3 cellular contexts compared by ENCODE assay signal in the genomic region with DNA sequence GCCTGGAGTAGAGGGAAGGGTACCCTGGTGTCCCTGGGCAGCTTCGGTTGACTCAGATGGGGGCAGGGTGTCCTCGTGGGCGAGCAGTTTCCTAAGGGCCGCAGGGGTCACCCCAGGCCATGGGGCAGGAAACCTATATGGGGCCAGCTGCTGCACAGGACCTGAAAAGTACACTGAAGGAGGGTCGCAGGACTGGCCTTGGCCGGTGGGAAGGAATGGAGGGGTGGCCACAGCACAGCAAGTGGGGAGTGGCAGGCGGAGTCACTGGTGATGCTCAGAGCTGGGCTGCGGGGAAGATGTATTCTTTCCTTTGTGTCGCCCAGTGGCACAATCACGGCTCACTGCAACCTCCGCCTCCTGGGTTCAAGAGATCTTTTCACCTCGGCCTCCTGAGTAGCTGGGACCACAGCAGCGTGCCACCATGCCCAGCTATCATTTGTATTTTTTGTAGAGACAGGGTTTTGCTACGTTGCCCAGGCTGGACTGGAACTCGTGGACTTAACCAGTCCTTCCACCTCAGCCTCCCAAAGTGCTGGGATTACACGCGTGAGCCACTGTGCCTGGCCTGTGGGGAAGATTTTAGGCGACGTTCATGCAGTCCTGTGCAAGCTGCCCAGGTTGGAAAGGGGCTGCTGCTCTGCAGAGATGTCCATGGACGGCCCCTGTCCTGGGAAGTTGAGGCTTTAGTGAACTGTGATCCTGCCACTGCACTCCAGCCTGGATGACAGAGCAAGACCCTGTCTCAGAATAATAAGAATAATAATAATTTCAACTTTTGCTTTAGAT.
TF ChIP-seq lines count a peak whose summit lies in the region.

No MANE protein-coding gene starts in this region.

TF ChIP-seq in SK-N-SH, 30 proteins besides CTCF, POLR2A, EP300 and RAD21:
- TF ChIP-seq NFIC (IDR thresholded peaks at IDR 0.05; ENCODE audit: borderline replicate concordance) (no peak), RXRA (IDR thresholded peaks at IDR 0.05; ENCODE audit: borderline replicate concordance, low read depth) (no peak), EZH2phosphoT487 (IDR thresholded peaks at IDR 0.05; ENCODE audit: borderline replicate concordance, low read depth) (no peak), SMC3 (IDR thresholded peaks at IDR 0.05; ENCODE audit: low read depth, low read length) (no peak), GATA2 (CRISPR knock-in tag; IDR thresholded peaks at IDR 0.05) (no peak)

TF ChIP-seq in SK-N-SH treated with all-trans-retinoic acid at 6 μM for 48 hours, 23 proteins besides CTCF, POLR2A, EP300 and RAD21:
- TF ChIP-seq CSDC2 (CRISPR knock-in tag; IDR thresholded peaks at IDR 0.05) (no peak), ZNF565 (CRISPR knock-in tag; conservative IDR thresholded peaks at IDR 0.05; ENCODE audit: low read depth) (no peak), BACH2 (CRISPR knock-in tag; IDR thresholded peaks at IDR 0.05; ENCODE audit: borderline replicate concordance) (no peak), ZFP30 (CRISPR knock-in tag; IDR thresholded peaks at IDR 0.05) (no peak), TOX (CRISPR knock-in tag; IDR thresholded peaks at IDR 0.05; ENCODE audit: borderline replicate concordance) (no peak)
- TF ChIP-seq, protein P1, sequence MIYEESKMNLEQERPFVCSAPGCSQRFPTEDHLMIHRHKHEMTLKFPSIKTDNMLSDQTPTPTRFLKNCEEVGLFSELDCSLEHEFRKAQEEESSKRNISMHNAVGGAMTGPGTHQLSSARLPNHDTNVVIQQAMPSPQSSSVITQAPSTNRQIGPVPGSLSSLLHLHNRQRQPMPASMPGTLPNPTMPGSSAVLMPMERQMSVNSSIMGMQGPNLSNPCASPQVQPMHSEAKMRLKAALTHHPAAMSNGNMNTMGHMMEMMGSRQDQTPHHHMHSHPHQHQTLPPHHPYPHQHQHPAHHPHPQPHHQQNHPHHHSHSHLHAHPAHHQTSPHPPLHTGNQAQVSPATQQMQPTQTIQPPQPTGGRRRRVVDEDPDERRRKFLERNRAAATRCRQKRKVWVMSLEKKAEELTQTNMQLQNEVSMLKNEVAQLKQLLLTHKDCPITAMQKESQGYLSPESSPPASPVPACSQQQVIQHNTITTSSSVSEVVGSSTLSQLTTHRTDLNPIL (CRISPR knock-in tag; IDR thresholded peaks at IDR 0.05; ENCODE audit: low read depth), result no peak
- TF ChIP-seq, protein P2, sequence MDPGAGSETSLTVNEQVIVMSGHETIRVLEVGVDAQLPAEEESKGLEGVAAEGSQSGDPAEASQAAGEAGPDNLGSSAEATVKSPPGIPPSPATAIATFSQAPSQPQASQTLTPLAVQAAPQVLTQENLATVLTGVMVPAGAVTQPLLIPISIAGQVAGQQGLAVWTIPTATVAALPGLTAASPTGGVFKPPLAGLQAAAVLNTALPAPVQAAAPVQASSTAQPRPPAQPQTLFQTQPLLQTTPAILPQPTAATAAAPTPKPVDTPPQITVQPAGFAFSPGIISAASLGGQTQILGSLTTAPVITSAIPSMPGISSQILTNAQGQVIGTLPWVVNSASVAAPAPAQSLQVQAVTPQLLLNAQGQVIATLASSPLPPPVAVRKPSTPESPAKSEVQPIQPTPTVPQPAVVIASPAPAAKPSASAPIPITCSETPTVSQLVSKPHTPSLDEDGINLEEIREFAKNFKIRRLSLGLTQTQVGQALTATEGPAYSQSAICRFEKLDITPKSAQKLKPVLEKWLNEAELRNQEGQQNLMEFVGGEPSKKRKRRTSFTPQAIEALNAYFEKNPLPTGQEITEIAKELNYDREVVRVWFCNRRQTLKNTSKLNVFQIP (CRISPR knock-in tag; IDR thresholded peaks at IDR 0.05; ENCODE audit: borderline replicate concordance, low read depth), result no peak

TF ChIP-seq in HepG2, 621 proteins besides CTCF, POLR2A, EP300 and RAD21:
- TF ChIP-seq RXRA (CRISPR knock-in tag; IDR thresholded peaks at IDR 0.05) (0 out of 2 replicates have a peak, but pooled peaks have one; percentile 36), HOXA9 (CRISPR knock-in tag; IDR thresholded peaks at IDR 0.05; ENCODE audit: borderline replicate concordance) (no peak), PRMT3 (CRISPR knock-in tag; IDR thresholded peaks at IDR 0.05; ENCODE audit: borderline replicate concordance, low read depth) (no peak), HMGA1 (CRISPR knock-in tag; conservative IDR thresholded peaks at IDR 0.05) (no peak), SRSF4 (IDR thresholded peaks at IDR 0.05; ENCODE audit: low read depth, low read length, poor library complexity, severe bottlenecking) (no peak), GATAD2A (CRISPR knock-in tag; IDR thresholded peaks at IDR 0.05) (no peak), ZKSCAN1 (IDR thresholded peaks at IDR 0.05; ENCODE audit: low read length) (no peak), RBFOX2 (IDR thresholded peaks at IDR 0.05; ENCODE audit: low read depth, low read length) (no peak), HNRNPL (IDR thresholded peaks at IDR 0.05; ENCODE audit: low read depth, low read length) (no peak), MIER2 (CRISPR knock-in tag; IDR thresholded peaks at IDR 0.05) (no peak), ARNT2 (CRISPR knock-in tag; IDR thresholded peaks at IDR 0.05; ENCODE audit: low read depth) (no peak), RFXAP (CRISPR knock-in tag; IDR thresholded peaks at IDR 0.05; ENCODE audit: borderline replicate concordance) (no peak), XBP1 (CRISPR knock-in tag; IDR thresholded peaks at IDR 0.05) (no peak), ZNF7 (CRISPR knock-in tag; IDR thresholded peaks at IDR 0.05) (no peak), CREM (IDR thresholded peaks at IDR 0.05) (no peak), CREM (CRISPR knock-in tag; IDR thresholded peaks at IDR 0.05) (no peak), ZSCAN30 (CRISPR knock-in tag; IDR thresholded peaks at IDR 0.05) (no peak), MEF2D (CRISPR knock-in tag; IDR thresholded peaks at IDR 0.05) (no peak)
- TF ChIP-seq, protein P3, sequence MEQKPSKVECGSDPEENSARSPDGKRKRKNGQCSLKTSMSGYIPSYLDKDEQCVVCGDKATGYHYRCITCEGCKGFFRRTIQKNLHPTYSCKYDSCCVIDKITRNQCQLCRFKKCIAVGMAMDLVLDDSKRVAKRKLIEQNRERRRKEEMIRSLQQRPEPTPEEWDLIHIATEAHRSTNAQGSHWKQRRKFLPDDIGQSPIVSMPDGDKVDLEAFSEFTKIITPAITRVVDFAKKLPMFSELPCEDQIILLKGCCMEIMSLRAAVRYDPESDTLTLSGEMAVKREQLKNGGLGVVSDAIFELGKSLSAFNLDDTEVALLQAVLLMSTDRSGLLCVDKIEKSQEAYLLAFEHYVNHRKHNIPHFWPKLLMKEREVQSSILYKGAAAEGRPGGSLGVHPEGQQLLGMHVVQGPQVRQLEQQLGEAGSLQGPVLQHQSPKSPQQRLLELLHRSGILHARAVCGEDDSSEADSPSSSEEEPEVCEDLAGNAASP (CRISPR knock-in tag; IDR thresholded peaks at IDR 0.05; ENCODE audit: borderline replicate concordance), result peak; percentile 26; the same call in 1 of the 2 replicates
- TF ChIP-seq, protein P4, sequence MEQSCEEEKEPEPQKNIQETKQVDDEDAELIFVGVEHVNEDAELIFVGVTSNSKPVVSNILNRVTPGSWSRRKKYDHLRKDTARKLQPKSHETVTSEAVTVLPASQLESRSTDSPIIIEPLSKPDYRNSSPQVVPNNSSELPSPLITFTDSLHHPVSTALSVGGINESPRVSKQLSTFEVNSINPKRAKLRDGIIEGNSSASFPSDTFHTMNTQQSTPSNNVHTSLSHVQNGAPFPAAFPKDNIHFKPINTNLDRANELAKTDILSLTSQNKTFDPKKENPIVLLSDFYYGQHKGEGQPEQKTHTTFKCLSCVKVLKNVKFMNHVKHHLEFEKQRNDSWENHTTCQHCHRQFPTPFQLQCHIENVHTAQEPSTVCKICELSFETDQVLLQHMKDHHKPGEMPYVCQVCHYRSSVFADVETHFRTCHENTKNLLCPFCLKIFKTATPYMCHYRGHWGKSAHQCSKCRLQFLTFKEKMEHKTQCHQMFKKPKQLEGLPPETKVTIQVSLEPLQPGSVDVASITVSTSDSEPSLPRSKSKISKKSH (CRISPR knock-in tag; IDR thresholded peaks at IDR 0.05; ENCODE audit: borderline replicate concordance), result 0 out of 2 replicates have a peak, but pooled peaks have one; percentile 26
- TF ChIP-seq, protein P5, sequence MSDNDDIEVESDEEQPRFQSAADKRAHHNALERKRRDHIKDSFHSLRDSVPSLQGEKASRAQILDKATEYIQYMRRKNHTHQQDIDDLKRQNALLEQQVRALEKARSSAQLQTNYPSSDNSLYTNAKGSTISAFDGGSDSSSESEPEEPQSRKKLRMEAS (IDR thresholded peaks at IDR 0.05), result no peak
- TF ChIP-seq, protein P6, sequence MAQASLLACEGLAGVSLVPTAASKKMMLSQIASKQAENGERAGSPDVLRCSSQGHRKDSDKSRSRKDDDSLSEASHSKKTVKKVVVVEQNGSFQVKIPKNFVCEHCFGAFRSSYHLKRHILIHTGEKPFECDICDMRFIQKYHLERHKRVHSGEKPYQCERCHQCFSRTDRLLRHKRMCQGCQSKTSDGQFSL (CRISPR knock-in tag; IDR thresholded peaks at IDR 0.05), result no peak
- TF ChIP-seq, protein P7, sequence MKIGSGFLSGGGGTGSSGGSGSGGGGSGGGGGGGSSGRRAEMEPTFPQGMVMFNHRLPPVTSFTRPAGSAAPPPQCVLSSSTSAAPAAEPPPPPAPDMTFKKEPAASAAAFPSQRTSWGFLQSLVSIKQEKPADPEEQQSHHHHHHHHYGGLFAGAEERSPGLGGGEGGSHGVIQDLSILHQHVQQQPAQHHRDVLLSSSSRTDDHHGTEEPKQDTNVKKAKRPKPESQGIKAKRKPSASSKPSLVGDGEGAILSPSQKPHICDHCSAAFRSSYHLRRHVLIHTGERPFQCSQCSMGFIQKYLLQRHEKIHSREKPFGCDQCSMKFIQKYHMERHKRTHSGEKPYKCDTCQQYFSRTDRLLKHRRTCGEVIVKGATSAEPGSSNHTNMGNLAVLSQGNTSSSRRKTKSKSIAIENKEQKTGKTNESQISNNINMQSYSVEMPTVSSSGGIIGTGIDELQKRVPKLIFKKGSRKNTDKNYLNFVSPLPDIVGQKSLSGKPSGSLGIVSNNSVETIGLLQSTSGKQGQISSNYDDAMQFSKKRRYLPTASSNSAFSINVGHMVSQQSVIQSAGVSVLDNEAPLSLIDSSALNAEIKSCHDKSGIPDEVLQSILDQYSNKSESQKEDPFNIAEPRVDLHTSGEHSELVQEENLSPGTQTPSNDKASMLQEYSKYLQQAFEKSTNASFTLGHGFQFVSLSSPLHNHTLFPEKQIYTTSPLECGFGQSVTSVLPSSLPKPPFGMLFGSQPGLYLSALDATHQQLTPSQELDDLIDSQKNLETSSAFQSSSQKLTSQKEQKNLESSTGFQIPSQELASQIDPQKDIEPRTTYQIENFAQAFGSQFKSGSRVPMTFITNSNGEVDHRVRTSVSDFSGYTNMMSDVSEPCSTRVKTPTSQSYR (CRISPR knock-in tag; IDR thresholded peaks at IDR 0.05; ENCODE audit: borderline replicate concordance), result peak; percentile 47; the same call in 1 of the 2 replicates
